ENCODE assay signal across 8 cellular contexts in genomic region chr15:40594429-40594836, GRCh38. TPM values are rescaled to one million over a fixed set of nuclear protein-coding genes. Genes with fewer than 3 reads are reported as not detected.
DNase-seq lines count a peak whose midpoint lies in the region; ATAC-seq and TF ChIP-seq lines count a peak whose summit lies in the region.

No MANE protein-coding gene starts in this region.

- peaks cover 0 to 2% of the 10 kb centered on the region in 2 donors for H3K27me3 Mint-ChIP-seq in CD4-positive, alpha-beta memory T cell
- no peaks in the 10 kb centered on the region for H3K27me3 Mint-ChIP-seq in activated T-helper 17 cell treated with anti-CD3 and anti-CD28 coated beads, Interleukin-2, amount 50 U/mL, for 72 hours

- no peak for TF ChIP-seq POLR2A in gastrocnemius medialis (IDR thresholded peaks at IDR 0.05)

- peak overlapping the region; percentile 90 for H3K27ac ChIP-seq in CD4-positive, alpha-beta memory T cell (ENCODE audit: low read depth, low read length)
- H3K27ac ChIP-seq in right atrium auricular region, result peak overlapping the region; percentile 91 to 94
- H3K27ac ChIP-seq in gastrocnemius medialis, result peak overlapping the region in 3 of 4 donors; percentile 88 to 97 (median 94)

- peak overlapping the region; percentile 96 to 100 (median 99) for H3K27ac Mint-ChIP-seq in CD4-positive, alpha-beta memory T cell
- H3K27ac Mint-ChIP-seq in activated T-helper 17 cell treated with anti-CD3 and anti-CD28 coated beads, Interleukin-2, amount 50 U/mL, for 72 hours, result peak overlapping the region; percentile 99

- H3K4me3 ChIP-seq in CD4-positive, alpha-beta memory T cell (ENCODE audit: low read length in 2 of 2), result peak overlapping the region; percentile 36 to 94
- H3K4me3 ChIP-seq in right atrium auricular region (peak overlapping the region; percentile 55 to 64), gastrocnemius medialis (peak overlapping the region; percentile 72 to 88 (median 82))

- intact Hi-C loops in CD4-positive, alpha-beta memory T cell (cut with micrococcal nuclease), result loop anchor here (1.0 to 10.0 kb wide), 7 partner anchors 25 to 523 kb away; partner anchors contain the start of genes CCDC32, DNAJC17, INO80 and RMDN3
- intact Hi-C loops in gastrocnemius medialis (cut with DNase I; ENCODE audit: low total_unique reads), result loop anchor here (2.0 to 10.0 kb wide), 4 partner anchors 26 to 298 kb away; partner anchors contain the start of genes DNAJC17, RPUSD2, VPS18 and ZFYVE19

- H3K4me3 Mint-ChIP-seq in CD4-positive, alpha-beta memory T cell, result peak overlapping the region; percentile 93 to 100 (median 96)
- peak overlapping the region; percentile 90 for H3K4me3 Mint-ChIP-seq in activated T-helper 17 cell treated with anti-CD3 and anti-CD28 coated beads, Interleukin-2, amount 50 U/mL, for 72 hours

- in situ Hi-C loops in gastrocnemius medialis (cut with MboI; ENCODE audit: low sequenced_read_pairs in 4 of 4), result loop anchor here in 2 of 4 donors (5.0 to 10.0 kb wide), 3 partner anchors 60 to 300 kb away; partner anchors contain the start of gene VPS18 (in 2 of the 2)

- POLR2A ChIA-PET in CD4-positive, alpha-beta memory T cell (lab: Charles Lee; ENCODE audit: partially characterized antibody), result interaction anchor here (0.9 to 1.3 kb wide), 4 partner anchors 25 to 100 kb away, joined by 3 read pairs; partner anchors contain the start of genes CCDC32, RAD51 and RPUSD2

- peaks cover 29% of the 10 kb centered on the region for H3K4me1 ChIP-seq in CD4-positive, alpha-beta memory T cell (ENCODE audit: insufficient read depth, low read length)
- peaks cover 0 to 10% of the 10 kb centered on the region in 2 donors for H3K4me1 ChIP-seq in right atrium auricular region
- H3K4me1 ChIP-seq in gastrocnemius medialis, result peaks cover 9% of the 10 kb centered on the region in 2 donors

- peak in 1 of 2 donors; percentile 33 for TF ChIP-seq CTCF in right atrium auricular region (IDR thresholded peaks at IDR 0.05)
- TF ChIP-seq CTCF in gastrocnemius medialis (IDR thresholded peaks at IDR 0.05 in 4 of 5, conservative IDR thresholded peaks at IDR 0.05 in 1 of 5), result no peak

- DNase-seq in CD4-positive, alpha-beta memory T cell, result no peak
- DNase-seq in NCI-H2196 (lab: John Stamatoyannopoulos, UW; ENCODE audit: unreplicated experiment), result peak; percentile 40
- no peak for DNase-seq in right atrium auricular region (ENCODE audit: low spot score)
- DNase-seq in gastrocnemius medialis, result peak; percentile 2 to 26
- DNase-seq in stimulated activated CD4-positive, alpha-beta T cell treated with anti-CD3 and anti-CD28 coated beads, Interleukin-15, amount 100 ng/mL, for 24 hours, result no peak

- H3K9me3 ChIP-seq in CD4-positive, alpha-beta memory T cell (ENCODE audit: control insufficient read depth in 1 of 2, low read length in 2 of 2), result no peaks in the 10 kb centered on the region
- H3K9me3 ChIP-seq in right atrium auricular region, result no peaks in the 10 kb centered on the region
- no peaks in the 10 kb centered on the region for H3K9me3 ChIP-seq in gastrocnemius medialis

- peaks cover 0 to 5% (median 0%) of the 10 kb centered on the region in 8 donors for H3K9me3 Mint-ChIP-seq in CD4-positive, alpha-beta memory T cell
- H3K9me3 Mint-ChIP-seq in activated T-helper 17 cell treated with anti-CD3 and anti-CD28 coated beads, Interleukin-2, amount 50 U/mL, for 72 hours, result no peaks in the 10 kb centered on the region

- no peaks in the 10 kb centered on the region for H3K27me3 ChIP-seq in CD4-positive, alpha-beta memory T cell (ENCODE audit: insufficient read depth, low read length)
- no peaks in the 10 kb centered on the region for H3K27me3 ChIP-seq in right atrium auricular region
- H3K27me3 ChIP-seq in gastrocnemius medialis, result no peaks in the 10 kb centered on the region

- peak; percentile 24 for ATAC-seq in GM18519 (IDR thresholded peaks at IDR 0.05; ENCODE audit: low FRiP score, unreplicated experiment)
- peak; percentile 40 for ATAC-seq in HG02943 (IDR thresholded peaks at IDR 0.05; ENCODE audit: low read depth, unreplicated experiment)
- ATAC-seq in activated T-helper 17 cell treated with anti-CD3 and anti-CD28 coated beads, Interleukin-2, amount 50 U/mL, for 72 hours (replicated peaks), result peak; percentile 59
- ATAC-seq in gastrocnemius medialis, result peak; percentile 12 to 26

- H3K36me3 Mint-ChIP-seq in CD4-positive, alpha-beta memory T cell, result peaks cover 0 to 8% of the 10 kb centered on the region in 2 donors
- H3K36me3 Mint-ChIP-seq in activated T-helper 17 cell treated with anti-CD3 and anti-CD28 coated beads, Interleukin-2, amount 50 U/mL, for 72 hours (ENCODE audit: low read depth), result peaks cover 10% of the 10 kb centered on the region

- no peaks in the 10 kb centered on the region for H3K36me3 ChIP-seq in CD4-positive, alpha-beta memory T cell (ENCODE audit: insufficient read depth, low read length)
- H3K36me3 ChIP-seq in right atrium auricular region (no peaks in the 10 kb centered on the region), gastrocnemius medialis (no peaks in the 10 kb centered on the region)

- CTCF ChIA-PET in CD4-positive, alpha-beta memory T cell (lab: Charles Lee; ENCODE audit: partially characterized antibody), result interaction anchor here (0.8 kb wide), 1 partner anchor 188 kb away, joined by 3 read pairs; no protein-coding TSS in a partner anchor

- peaks cover 18 to 45% (median 31%) of the 10 kb centered on the region in 4 donors for H3K4me1 Mint-ChIP-seq in CD4-positive, alpha-beta memory T cell
- peaks cover 19% of the 10 kb centered on the region for H3K4me1 Mint-ChIP-seq in activated T-helper 17 cell treated with anti-CD3 and anti-CD28 coated beads, Interleukin-2, amount 50 U/mL, for 72 hours

RNA-seq across cellular contexts. Expression of gene KNL1, which starts 0.4 kb away (rescaled TPM):
- total RNA-seq in CD4-positive, alpha-beta memory T cell, result 1 to 10 TPM in 1 of 2 experiments, under 1 TPM in 1; 0.99 to 1.2 TPM
- under 1 TPM in 1 of 2 donors, not detected in 1; 0.10 TPM for polyA plus RNA-seq in CD4-positive, alpha-beta memory T cell
- total RNA-seq in activated T-helper 17 cell treated with anti-CD3 and anti-CD28 coated beads, Interleukin-2, amount 50 U/mL, for 72 hours, result 10 to 100 TPM; 25.0 to 39.1 TPM
- total RNA-seq in right atrium auricular region (1 to 10 TPM in 1 of 2 donors, under 1 TPM in 1; 0.51 to 4.6 TPM), gastrocnemius medialis (under 1 TPM in 3 of 4 donors, not detected in 1; 0.10 to 0.33 (median 0.33) TPM)

RNA-seq across cellular contexts. Expression of gene RPUSD2, which starts 25.3 kb away (rescaled TPM):
- total RNA-seq in CD4-positive, alpha-beta memory T cell, result 10 to 100 TPM; 13.6 to 15.1 TPM
- polyA plus RNA-seq in CD4-positive, alpha-beta memory T cell, result 10 to 100 TPM; 19.4 to 25.0 TPM
- total RNA-seq in activated T-helper 17 cell treated with anti-CD3 and anti-CD28 coated beads, Interleukin-2, amount 50 U/mL, for 72 hours, result 10 to 100 TPM in 1 of 2 donors, 1 to 10 TPM in 1; 8.5 to 14.2 TPM
- total RNA-seq in right atrium auricular region (1 to 10 TPM; 5.6 to 8.5 TPM), gastrocnemius medialis (1 to 10 TPM; 4.5 to 9.1 (median 6.5) TPM)

RNA-seq across cellular contexts. Expression of gene CCDC32, which starts 29.6 kb away (rescaled TPM):
- 10 to 100 TPM; 31.7 to 32.4 TPM for total RNA-seq in CD4-positive, alpha-beta memory T cell
- 10 to 100 TPM; 41.9 to 49.3 TPM for polyA plus RNA-seq in CD4-positive, alpha-beta memory T cell
- 10 to 100 TPM; 34.9 to 41.3 TPM for total RNA-seq in activated T-helper 17 cell treated with anti-CD3 and anti-CD28 coated beads, Interleukin-2, amount 50 U/mL, for 72 hours
- total RNA-seq in right atrium auricular region (10 to 100 TPM; 18.7 to 30.2 TPM), gastrocnemius medialis (10 to 100 TPM; 11.9 to 24.2 (median 17.2) TPM)

Comparison
In these comparisons a context has a peak if more than half of its experiments do, and no peak if none do; other contexts are left out.
1. DNase-seq: peak in NCI-H2196 (single experiment) and gastrocnemius medialis (2 of 2); none in CD4-positive, alpha-beta memory T cell (0 of 5), right atrium auricular region (single experiment) and stimulated activated CD4-positive, alpha-beta T cell treated with anti-CD3 and anti-CD28 coated beads, Interleukin-15, amount 100 ng/mL, for 24 hours (single experiment).
2. RNA of gene KNL1, which starts 0.4 kb away (total RNA-seq): 25.0 to 39.1 TPM in activated T-helper 17 cell treated with anti-CD3 and anti-CD28 coated beads, Interleukin-2, amount 50 U/mL, for 72 hours; 0.51 to 4.6 TPM in right atrium auricular region, 0.99 to 1.2 TPM in CD4-positive, alpha-beta memory T cell and 0.10 to 0.33 TPM in gastrocnemius medialis; every median in the first group is over 4 times any median in the second.
3. Peak in every context shown above with its lines, with median percentiles within 50 percentile points of each other: H3K27ac ChIP-seq, H3K4me3 ChIP-seq and ATAC-seq.